ENCODE assay signal across 24 cellular contexts in genomic region chr15:70077436-70077835, GRCh38. TPM values are rescaled to one million over a fixed set of nuclear protein-coding genes. Genes with fewer than 3 reads are reported as not detected.
DNase-seq lines count a peak whose midpoint lies in the region; ATAC-seq and TF ChIP-seq lines count a peak whose summit lies in the region.
"Had no signal": no experiment of that assay in that cellular context is flagged by ENCODE, and none has a peak within 500 bp of the region (broad histone marks: within the 10 kb centered on the region; RNA-seq: fewer than 3 reads in every experiment).

No MANE protein-coding gene starts in this region.

- H3K27me3 ChIP-seq in heart left ventricle, result no peaks in the 10 kb centered on the region
- H3K27me3 ChIP-seq in testis, result no peaks in the 10 kb centered on the region
- H3K27me3 ChIP-seq: ovary, stomach had no signal

- H3K27ac ChIP-seq in heart left ventricle, result peak overlapping the region in 1 of 12 donors; percentile 19
- H3K27ac ChIP-seq in substantia nigra (ENCODE audit: low read depth, low read length, poor library complexity, severe bottlenecking), result no peak overlapping the region
- no peak overlapping the region for H3K27ac ChIP-seq in testis
- no peak overlapping the region for H3K27ac ChIP-seq in coronary artery
- H3K27ac ChIP-seq: ovary, stomach had no signal

- 50 to 59% (median 53%) methylated on average over 7 of the region's 7 CpGs for WGBS in heart left ventricle, 4 donors
- WGBS in testis, 2 donors, result 83 to 86% methylated on average over 6 to 7 of the region's 7 CpGs

- TF ChIP-seq POLR2A in heart left ventricle (IDR thresholded peaks at IDR 0.05), result no peak
- TF ChIP-seq POLR2A in testis (IDR thresholded peaks at IDR 0.05), result no peak

- peak; percentile 82 to 91 (median 90) for ATAC-seq in heart left ventricle
- ATAC-seq: activated T-helper 17 cell treated with anti-CD3 and anti-CD28 coated beads, Interleukin-2, amount 50 U/mL, for 72 hours; esophagus mucosa; HCT116; naive thymus-derived CD4-positive, alpha-beta T cell; SK-N-SH treated with all-trans-retinoic acid at 6 μM for 48 hours had no signal

- H3K4me1 ChIP-seq in heart left ventricle (peaks cover 0 to 37% (median 24%) of the 10 kb centered on the region in 12 donors), testis (peaks cover 9% of the 10 kb centered on the region)

- TF ChIP-seq CTCF in heart left ventricle (IDR thresholded peaks at IDR 0.05) (no peak), testis (IDR thresholded peaks at IDR 0.05) (no peak), coronary artery (IDR thresholded peaks at IDR 0.05) (no peak)

- H3K36me3 ChIP-seq in heart left ventricle (peaks cover 3 to 79% (median 53%) of the 10 kb centered on the region in 9 donors), testis (ENCODE audit: low read depth, missing control alignments) (no peaks in the 10 kb centered on the region)
- H3K36me3 ChIP-seq: ovary had no signal

- H3K9me3 ChIP-seq in heart left ventricle (no peaks in the 10 kb centered on the region), testis (no peaks in the 10 kb centered on the region)
- H3K9me3 ChIP-seq: ovary, stomach had no signal

- intact Hi-C loops in heart left ventricle (cut with DNase I), result no loop called here
- intact Hi-C loops in testis (cut with DNase I; ENCODE audit: low total_unique reads), result no loop called here

- H3K4me3 ChIP-seq in heart left ventricle (no peak overlapping the region), testis (no peak overlapping the region), coronary artery (no peak overlapping the region)
- H3K4me3 ChIP-seq: ovary, stomach had no signal

- DNase-seq in anterior cingulate cortex (lab: John Stamatoyannopoulos, UW) (peak in 45 of 58 donors; percentile 16 to 80 (median 51)), heart left ventricle (peak; percentile 17 to 62 (median 45)), myocyte (ENCODE audit: low read depth) (peak; percentile 22), substantia nigra (lab: John Stamatoyannopoulos, UW) (peak in 27 of 49 donors; percentile 13 to 80 (median 51)), testis (no peak), coronary artery (ENCODE audit: low spot score) (no peak)
- DNase-seq in activated CD4-positive, alpha-beta T cell treated with anti-CD3 and anti-CD28 coated beads, Interleukin-2, amount 50 U/mL, for 4 hours, result no peak
- DNase-seq: CD4-positive, CD25-positive, alpha-beta regulatory T cell; effector memory CD4-positive, alpha-beta T cell; foreskin melanocyte; IMR-90; mesendoderm; naive thymus-derived CD4-positive, alpha-beta T cell; NCI-H1048; NCI-H187; NCI-H526 treated with DMSO at 0.1 percent for 48 hours; ovary; stimulated activated CD8-positive, alpha-beta memory T cell treated with anti-CD3 and anti-CD28 coated beads, Interleukin-4, amount 100 ng/mL, for 48 hours; stomach; trophoblast cell had no signal

RNA-seq across cellular contexts. Expression of gene TLE3, which starts 20.3 kb away (rescaled TPM):
- 10 to 100 TPM in 7 of 9 donors, 1 to 10 TPM in 2; 9.3 to 49.6 (median 16.4) TPM for total RNA-seq in heart left ventricle
- 10 to 100 TPM in 1 of 2 donors, 1 to 10 TPM in 1; 4.8 to 16.5 TPM for polyA plus RNA-seq in heart left ventricle
- total RNA-seq in myocyte, result 16.7 and 28.9 TPM in 2 replicates
- 13.5 TPM for polyA plus RNA-seq in myocyte (2012)
- 100 to 1,000 TPM in 1 of 2 donors, 10 to 100 TPM in 1; 99.5 to 139 TPM for total RNA-seq in testis
- polyA plus RNA-seq in testis (ENCODE audit: insufficient read depth, low read depth, low replicate concordance), result 60.5 TPM

Comparison
In these comparisons a context has a peak if more than half of its experiments do, and no peak if none do; other contexts are left out.
1. DNase-seq: peak in anterior cingulate cortex (45 of 58), heart left ventricle (5 of 5), myocyte (single experiment) and substantia nigra (27 of 49); none in testis (single experiment), activated CD4-positive, alpha-beta T cell treated with anti-CD3 and anti-CD28 coated beads, Interleukin-2, amount 50 U/mL, for 4 hours (0 of 2) and coronary artery (single experiment).